1 cellular context compared by ENCODE assay signal in genomic region chr7:106038289-106038688, GRCh38.
TF ChIP-seq lines count a peak whose summit lies in the region.

No MANE protein-coding gene starts in this region.

TF ChIP-seq in IMR-90, 13 proteins besides CTCF, POLR2A, EP300 and RAD21 (continued from another document):
- TF ChIP-seq MAZ (IDR thresholded peaks at IDR 0.05; ENCODE audit: borderline replicate concordance, low read depth, low read length), result no peak
- no peak for TF ChIP-seq FOS (IDR thresholded peaks at IDR 0.05; ENCODE audit: low read depth, low read length)
- TF ChIP-seq CEBPB (IDR thresholded peaks at IDR 0.05; ENCODE audit: low read depth, low read length), result no peak
- TF ChIP-seq USF2 (IDR thresholded peaks at IDR 0.05; ENCODE audit: low read depth, low read length), result no peak
- no peak for TF ChIP-seq RCOR1 (IDR thresholded peaks at IDR 0.05; ENCODE audit: insufficient replicate concordance, low read length)
